18 cellular contexts compared by ENCODE assay signal in genomic region chr3:7875858-7876442, GRCh38.
DNase-seq lines count a peak whose midpoint lies in the region; ATAC-seq and TF ChIP-seq lines count a peak whose summit lies in the region.
"Had no signal": no experiment of that assay in that cellular context is flagged by ENCODE, and none has a peak within 500 bp of the region (broad histone marks: within the 10 kb centered on the region; RNA-seq: fewer than 3 reads in every experiment).

No MANE protein-coding gene starts in this region.

- no peaks in the 10 kb centered on the region for H3K27me3 ChIP-seq in CD4-positive, CD25-positive, alpha-beta regulatory T cell (ENCODE audit: control insufficient read depth, insufficient read depth, low read length)
- H3K27me3 ChIP-seq: MG63 had no signal

- 83% methylated on average over 1 of the region's 1 CpG; no CpG with 5 or more reads in 1 of the 2 experiments for WGBS in mesodermal cell (ENCODE audit: insufficient coverage in 2 of 2), 2 experiments

- H3K27me3 Mint-ChIP-seq in CD4-positive, CD25-positive, alpha-beta regulatory T cell: no peaks in the 10 kb centered on the region
- H3K27me3 Mint-ChIP-seq: activated T-helper 17 cell treated with anti-CD3 and anti-CD28 coated beads, Interleukin-2, amount 50 U/mL, for 72 hours had no signal

- no peaks in the 10 kb centered on the region for H3K36me3 Mint-ChIP-seq in CD4-positive, CD25-positive, alpha-beta regulatory T cell
- H3K36me3 Mint-ChIP-seq: CD8-positive, alpha-beta T cell had no signal

- H3K4me1 Mint-ChIP-seq in CD4-positive, CD25-positive, alpha-beta regulatory T cell: peaks cover 4 to 35% (median 9%) of the 10 kb centered on the region in 4 donors

- no peaks in the 10 kb centered on the region for H3K36me3 ChIP-seq in CD4-positive, CD25-positive, alpha-beta regulatory T cell (ENCODE audit: control insufficient read depth, insufficient read depth, low read length)
- no peaks in the 10 kb centered on the region for H3K36me3 ChIP-seq in mesodermal cell (ENCODE audit: control insufficient read depth, insufficient read depth, low read length)
- H3K36me3 ChIP-seq: MG63 had no signal

- H3K4me1 ChIP-seq in CD4-positive, CD25-positive, alpha-beta regulatory T cell (ENCODE audit: control insufficient read depth, insufficient read depth, low read length, poor library complexity, severe bottlenecking): no peaks in the 10 kb centered on the region
- peaks cover 20% of the 10 kb centered on the region for H3K4me1 ChIP-seq in mesodermal cell (ENCODE audit: control insufficient read depth, insufficient read depth, low read length, poor library complexity, severe bottlenecking)

- peak overlapping the region; percentile 46 for H3K4me3 ChIP-seq in CD4-positive, CD25-positive, alpha-beta regulatory T cell (ENCODE audit: low read depth, low read length)
- H3K4me3 ChIP-seq in epithelial cell of esophagus (ENCODE audit: low read length) (no peak overlapping the region), mesodermal cell (ENCODE audit: extremely low read depth, insufficient read depth, low read length, poor library complexity, severe bottlenecking) (no peak overlapping the region)
- H3K4me3 ChIP-seq: MG63 had no signal

- TF ChIP-seq CTCF in epithelial cell of esophagus (IDR thresholded peaks at IDR 0.05; ENCODE audit: insufficient read depth, low read depth, low read length, missing control alignments): no peak

- no peak for DNase-seq in CD4-positive, CD25-positive, alpha-beta regulatory T cell
- DNase-seq in OCI-M1 (lab: John Stamatoyannopoulos, UW): peak; percentile 20
- DNase-seq in epithelial cell of esophagus (ENCODE audit: low read depth): peak; percentile 82
- DNase-seq in stimulated activated CD4-positive, alpha-beta T cell treated with anti-CD3 and anti-CD28 coated beads, Interleukin-4, amount 100 ng/mL, for 1 hour: no peak
- DNase-seq: DMS79, hypothalamus, IMR-90, MG63, NCI-H1930, NCI-H446 had no signal

- no peak overlapping the region for H3K4me3 Mint-ChIP-seq in CD4-positive, CD25-positive, alpha-beta regulatory T cell
- H3K4me3 Mint-ChIP-seq: neural crest cell had no signal

- ATAC-seq in CD4-positive, CD25-positive, alpha-beta regulatory T cell (ENCODE audit: low read depth in 2 of 2): no peak
- ATAC-seq in HG03108 (IDR thresholded peaks at IDR 0.05; ENCODE audit: unreplicated experiment): no peak
- ATAC-seq in GM21528 (IDR thresholded peaks at IDR 0.05; ENCODE audit: low FRiP score, unreplicated experiment): no peak
- ATAC-seq in GM21723 (IDR thresholded peaks at IDR 0.05; ENCODE audit: unreplicated experiment): no peak

- H3K9me3 ChIP-seq in CD4-positive, CD25-positive, alpha-beta regulatory T cell (ENCODE audit: control insufficient read depth in 2 of 2, low read length in 2 of 2): peaks cover 0 to 1% of the 10 kb centered on the region in 2 experiments
- H3K9me3 ChIP-seq in mesodermal cell (ENCODE audit: control insufficient read depth, low read length): peaks cover 4% of the 10 kb centered on the region
- H3K9me3 ChIP-seq: MG63 had no signal

- no peak overlapping the region for H3K27ac ChIP-seq in CD4-positive, CD25-positive, alpha-beta regulatory T cell (ENCODE audit: insufficient read depth, low read length, poor library complexity, severe bottlenecking)
- peak overlapping the region; percentile 72 for H3K27ac ChIP-seq in mesodermal cell (ENCODE audit: low read depth, low read length, severe bottlenecking)
- H3K27ac ChIP-seq: RWPE1 had no signal

- no peak overlapping the region for H3K27ac Mint-ChIP-seq in CD4-positive, CD25-positive, alpha-beta regulatory T cell

- H3K9me3 Mint-ChIP-seq in CD4-positive, CD25-positive, alpha-beta regulatory T cell: peaks cover 1 to 11% (median 4%) of the 10 kb centered on the region in 7 donors

Comparison
In these comparisons a context has a peak if more than half of its experiments do, and no peak if none do; other contexts are left out.
1. DNase-seq: peak in OCI-M1 (single experiment) and epithelial cell of esophagus (single experiment); none in CD4-positive, CD25-positive, alpha-beta regulatory T cell (0 of 3) and stimulated activated CD4-positive, alpha-beta T cell treated with anti-CD3 and anti-CD28 coated beads, Interleukin-4, amount 100 ng/mL, for 1 hour (single experiment).